ENCODE assay signal across 23 cellular contexts in genomic region chr18:13231151-13231550, GRCh38. TPM values are rescaled to one million over a fixed set of nuclear protein-coding genes. Genes with fewer than 3 reads are reported as not detected.
"Had no signal": no experiment of that assay in that cellular context is flagged by ENCODE, and none has a peak within 500 bp of the region (broad histone marks: within the 10 kb centered on the region; RNA-seq: fewer than 3 reads in every experiment).

No MANE protein-coding gene starts in this region.

- FAIRE-seq: endometrium, frontal cortex, keratinocyte had no signal

- DNase-seq: dermis blood vessel endothelial cell; effector memory CD4-positive, alpha-beta T cell; hypothalamus; immature natural killer cell; left ventricle myocardium superior; lower lobe of right lung; natural killer cell; right cardiac atrium; sigmoid colon; stimulated activated CD4-positive, alpha-beta T cell treated with anti-CD3 and anti-CD28 coated beads, Interleukin-2, amount 100 ng/mL, for 24 hours; stimulated activated CD4-positive, alpha-beta T cell treated with anti-CD3 and anti-CD28 coated beads, Interleukin-4, amount 100 ng/mL, for 4 hours; stimulated activated naive CD8-positive, alpha-beta T cell treated with anti-CD3 and anti-CD28 coated beads, Interleukin-15, Interleukin-2, amounts not matched to agents 100 U/mL and 50 U/mL, for 24 hours; substantia nigra had no signal

- H3K27ac ChIP-seq: coronary artery, lower lobe of right lung, parathyroid adenoma, prostate gland, sigmoid colon, thoracic aorta, tibial nerve, upper lobe of left lung had no signal

- H3K27me3 ChIP-seq: sigmoid colon, tibial nerve, upper lobe of left lung had no signal

- H2AFZ ChIP-seq: parathyroid adenoma had no signal

- H3K4me1 Mint-ChIP-seq: immature natural killer cell; natural killer cell; stimulated activated memory B cell treated with anti-CD40 and anti-IgM and Interleukin-4, amounts not matched to agents 10 μg/mL and 1 μg/mL and 100 μg/mL, for 72 hours had no signal

- H3K27ac Mint-ChIP-seq: immature natural killer cell; natural killer cell; stimulated activated memory B cell treated with anti-CD40 and anti-IgM and Interleukin-4, amounts not matched to agents 10 μg/mL and 1 μg/mL and 100 μg/mL, for 72 hours had no signal

- H3K36me3 ChIP-seq: lower lobe of right lung, prostate gland, sigmoid colon, thoracic aorta, tibial nerve, upper lobe of left lung had no signal

- H3K4me1 ChIP-seq: lower lobe of right lung, prostate gland, upper lobe of left lung had no signal

- H3K9ac ChIP-seq: parathyroid adenoma had no signal

- H3K9me3 Mint-ChIP-seq: immature natural killer cell; natural killer cell; stimulated activated memory B cell treated with anti-CD40 and anti-IgM and Interleukin-4, amounts not matched to agents 10 μg/mL and 1 μg/mL and 100 μg/mL, for 72 hours had no signal

- H3K36me3 Mint-ChIP-seq: immature natural killer cell; natural killer cell; stimulated activated memory B cell treated with anti-CD40 and anti-IgM and Interleukin-4, amounts not matched to agents 10 μg/mL and 1 μg/mL and 100 μg/mL, for 72 hours had no signal

- H3K4me3 ChIP-seq: coronary artery, lower lobe of right lung, prostate gland, sigmoid colon, thoracic aorta, tibial nerve, upper lobe of left lung had no signal

- ATAC-seq: left ventricle myocardium superior; lower lobe of right lung; natural killer cell; right cardiac atrium; stimulated activated memory B cell treated with anti-CD40 and anti-IgM and Interleukin-4, amounts not matched to agents 10 μg/mL and 1 μg/mL and 100 μg/mL, for 72 hours; stimulated activated naive CD8-positive, alpha-beta T cell treated with anti-CD3 and anti-CD28 coated beads, Interleukin-15, Interleukin-2, amounts not matched to agents 100 U/mL and 50 U/mL, for 24 hours had no signal

- H3K4me3 Mint-ChIP-seq: immature natural killer cell; natural killer cell; stimulated activated memory B cell treated with anti-CD40 and anti-IgM and Interleukin-4, amounts not matched to agents 10 μg/mL and 1 μg/mL and 100 μg/mL, for 72 hours had no signal

- H3K9me3 ChIP-seq: lower lobe of right lung, prostate gland, sigmoid colon, thoracic aorta, tibial nerve, upper lobe of left lung had no signal

RNA-seq across cellular contexts. Expression of gene LDLRAD4, which starts 12.6 kb away (rescaled TPM):
- polyA plus RNA-seq: keratinocyte had no signal
